15 cellular contexts compared by ENCODE assay signal in the genomic region with DNA sequence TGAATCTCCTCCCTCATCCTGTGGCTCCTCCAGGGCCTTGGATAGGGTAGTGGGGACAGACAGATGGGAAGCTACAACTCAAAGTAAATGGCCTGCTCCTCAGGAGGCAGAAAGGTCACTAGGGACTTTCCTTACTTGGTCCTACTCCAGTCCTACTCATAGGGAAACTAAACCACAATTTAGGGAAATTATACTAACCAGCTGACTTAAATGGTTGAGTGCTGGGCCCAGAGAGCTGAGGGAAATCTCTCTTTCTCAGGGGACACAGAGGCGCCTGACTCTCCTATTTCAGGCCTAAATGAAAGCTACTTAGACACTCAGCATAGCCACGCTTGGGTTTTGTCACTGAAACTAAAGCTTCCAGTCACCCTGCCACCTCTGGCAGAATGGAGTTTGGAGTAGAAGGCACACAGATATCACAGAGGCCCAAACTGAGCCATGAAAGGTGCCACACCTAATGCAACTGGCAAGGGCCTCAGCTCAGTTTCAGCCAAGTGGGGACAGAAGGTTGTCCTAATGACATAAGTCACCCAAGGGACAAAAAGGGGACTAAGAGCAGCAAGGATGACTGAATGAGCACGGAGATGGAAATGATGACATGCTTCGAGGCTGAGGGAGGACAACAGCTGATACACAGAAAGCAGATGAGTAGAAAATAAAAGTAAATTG. TPM values are rescaled to one million over a fixed set of nuclear protein-coding genes. Genes with fewer than 3 reads are reported as not detected.
DNase-seq lines count a peak whose midpoint lies in the region; ATAC-seq and TF ChIP-seq lines count a peak whose summit lies in the region.
"Had no signal": no experiment of that assay in that cellular context is flagged by ENCODE, and none has a peak within 500 bp of the region (broad histone marks: within the 10 kb centered on the region; RNA-seq: fewer than 3 reads in every experiment).

No MANE protein-coding gene starts in this region.

- H3K9me3 Mint-ChIP-seq in glutamatergic neuron (ENCODE audit: unreplicated experiment) (peaks cover 22% of the 10 kb centered on the region), chondrocyte (ENCODE audit: low read depth) (no peaks in the 10 kb centered on the region)
- H3K9me3 Mint-ChIP-seq in activated naive CD8-positive, alpha-beta T cell treated with anti-CD3 and anti-CD28 coated beads, Interleukin-2, amount 50 U/mL, for 24 hours = no peaks in the 10 kb centered on the region
- H3K9me3 Mint-ChIP-seq: activated CD4-positive, alpha-beta T cell treated with anti-CD3 and anti-CD28 coated beads, Interleukin-2, amount 10 ng/mL, durations not matched to agents 24 days and 14 days; activated naive CD8-positive, alpha-beta T cell treated with anti-CD3 and anti-CD28 coated beads, Interleukin-2, amount 10 ng/mL, durations not matched to agents 7 days and 5 days; dendritic cell treated with granulocyte-macrophage colony-stimulating factor and Interleukin-4, amounts not matched to agents 40 ng/mL and 50 ng/mL, for 4 days had no signal

- H3K36me3 Mint-ChIP-seq in glutamatergic neuron (ENCODE audit: unreplicated experiment) (no peaks in the 10 kb centered on the region), chondrocyte (ENCODE audit: low read depth) (no peaks in the 10 kb centered on the region)
- no peaks in the 10 kb centered on the region for H3K36me3 Mint-ChIP-seq in activated naive CD8-positive, alpha-beta T cell treated with anti-CD3 and anti-CD28 coated beads, Interleukin-2, amount 50 U/mL, for 24 hours (ENCODE audit: low read depth)
- H3K36me3 Mint-ChIP-seq: activated naive CD8-positive, alpha-beta T cell treated with anti-CD3 and anti-CD28 coated beads, Interleukin-2, amount 10 ng/mL, durations not matched to agents 7 days and 5 days had no signal

- H3K27ac Mint-ChIP-seq in glutamatergic neuron (ENCODE audit: unreplicated experiment) (peak overlapping the region; percentile 95), chondrocyte (ENCODE audit: unreplicated experiment) (no peak overlapping the region)
- no peak overlapping the region for H3K27ac Mint-ChIP-seq in activated naive CD8-positive, alpha-beta T cell treated with anti-CD3 and anti-CD28 coated beads, Interleukin-2, amount 50 U/mL, for 24 hours
- H3K27ac Mint-ChIP-seq: activated CD4-positive, alpha-beta T cell treated with anti-CD3 and anti-CD28 coated beads, Interleukin-2, amount 10 ng/mL, durations not matched to agents 24 days and 14 days; activated naive CD8-positive, alpha-beta T cell treated with anti-CD3 and anti-CD28 coated beads, Interleukin-2, amount 10 ng/mL, durations not matched to agents 7 days and 5 days; dendritic cell treated with granulocyte-macrophage colony-stimulating factor and Interleukin-4, amounts not matched to agents 40 ng/mL and 50 ng/mL, for 4 days had no signal

- H3K4me1 Mint-ChIP-seq in glutamatergic neuron (ENCODE audit: low read depth, unreplicated experiment) (peaks cover 44% of the 10 kb centered on the region), chondrocyte (ENCODE audit: low read depth) (no peaks in the 10 kb centered on the region)
- no peaks in the 10 kb centered on the region for H3K4me1 Mint-ChIP-seq in activated naive CD8-positive, alpha-beta T cell treated with anti-CD3 and anti-CD28 coated beads, Interleukin-2, amount 50 U/mL, for 24 hours
- H3K4me1 Mint-ChIP-seq: activated CD4-positive, alpha-beta T cell treated with anti-CD3 and anti-CD28 coated beads, Interleukin-2, amount 10 ng/mL, durations not matched to agents 24 days and 14 days had no signal

- ATAC-seq in GM18909 (IDR thresholded peaks at IDR 0.05; ENCODE audit: poor library complexity, unreplicated experiment) = peak; percentile 69
- ATAC-seq in HG02571 (IDR thresholded peaks at IDR 0.05; ENCODE audit: unreplicated experiment) = peak; percentile 80
- ATAC-seq in HG03378 (IDR thresholded peaks at IDR 0.05; ENCODE audit: unreplicated experiment) = peak; percentile 90
- ATAC-seq in esophagus mucosa = no peak
- ATAC-seq in activated naive CD8-positive, alpha-beta T cell treated with anti-CD3 and anti-CD28 coated beads, Interleukin-2, amount 50 U/mL, for 24 hours = no peak

- H3K4me3 ChIP-seq in MG63 = no peak overlapping the region
- H3K4me3 ChIP-seq: testis had no signal

- no peaks in the 10 kb centered on the region for H3K9me3 ChIP-seq in MG63
- H3K9me3 ChIP-seq: testis had no signal

- peak; percentile 43 for DNase-seq in glutamatergic neuron
- no peak for DNase-seq in chondrocyte (ENCODE audit: low spot score)
- no peak for DNase-seq in MG63
- DNase-seq in activated naive CD8-positive, alpha-beta T cell treated with anti-CD3 and anti-CD28 coated beads, Interleukin-2, amount 50 U/mL, for 24 hours = no peak
- DNase-seq: activated CD4-positive, alpha-beta T cell treated with anti-CD3 and anti-CD28 coated beads, Interleukin-2, amount 10 ng/mL, durations not matched to agents 24 days and 14 days; activated naive CD8-positive, alpha-beta T cell treated with anti-CD3 and anti-CD28 coated beads, Interleukin-2, amount 10 ng/mL, durations not matched to agents 7 days and 5 days; mammary epithelial cell; NCI-H187 treated with DMSO at 0.1 percent for 48 hours; testis had no signal

- TF ChIP-seq CTCF in glutamatergic neuron (IDR thresholded peaks at IDR 0.05; ENCODE audit: partially characterized antibody, unreplicated experiment) (no peak), chondrocyte (IDR thresholded peaks at IDR 0.05) (no peak)

- peaks cover 12% of the 10 kb centered on the region for H3K27me3 Mint-ChIP-seq in glutamatergic neuron (ENCODE audit: unreplicated experiment)
- H3K27me3 Mint-ChIP-seq in chondrocyte (ENCODE audit: low read depth) = peaks cover 10% of the 10 kb centered on the region
- H3K27me3 Mint-ChIP-seq in activated naive CD8-positive, alpha-beta T cell treated with anti-CD3 and anti-CD28 coated beads, Interleukin-2, amount 50 U/mL, for 24 hours = peaks cover 5% of the 10 kb centered on the region
- H3K27me3 Mint-ChIP-seq: dendritic cell treated with granulocyte-macrophage colony-stimulating factor and Interleukin-4, amounts not matched to agents 40 ng/mL and 50 ng/mL, for 4 days had no signal

- H3K36me3 ChIP-seq in MG63 = no peaks in the 10 kb centered on the region

- H3K27me3 ChIP-seq in MG63 = peaks cover 5% of the 10 kb centered on the region
- H3K27me3 ChIP-seq: testis had no signal

- peak overlapping the region; percentile 73 for H3K4me3 Mint-ChIP-seq in glutamatergic neuron (ENCODE audit: unreplicated experiment)
- no peak overlapping the region for H3K4me3 Mint-ChIP-seq in chondrocyte (ENCODE audit: unreplicated experiment)
- no peak overlapping the region for H3K4me3 Mint-ChIP-seq in activated naive CD8-positive, alpha-beta T cell treated with anti-CD3 and anti-CD28 coated beads, Interleukin-2, amount 50 U/mL, for 24 hours
- H3K4me3 Mint-ChIP-seq: activated CD4-positive, alpha-beta T cell treated with anti-CD3 and anti-CD28 coated beads, Interleukin-2, amount 10 ng/mL, durations not matched to agents 24 days and 14 days; activated naive CD8-positive, alpha-beta T cell treated with anti-CD3 and anti-CD28 coated beads, Interleukin-2, amount 10 ng/mL, durations not matched to agents 7 days and 5 days; dendritic cell treated with granulocyte-macrophage colony-stimulating factor and Interleukin-4, amounts not matched to agents 40 ng/mL and 50 ng/mL, for 4 days had no signal

RNA-seq across cellular contexts. Expression of gene CERKL, which starts 24.0 kb away (rescaled TPM):
- 5.7 TPM for total RNA-seq in glutamatergic neuron (ENCODE audit: unreplicated experiment)
- total RNA-seq in esophagus mucosa = not detected
- not detected in 3 replicates for total RNA-seq in chondrocyte
- total RNA-seq in MG63 (2014; rRNA removed; shearing (Covaris generic); ENCODE audit: low replicate concordance) = not detected in 2 replicates
- total RNA-seq: activated naive CD8-positive, alpha-beta T cell treated with anti-CD3 and anti-CD28 coated beads, Interleukin-2, amount 10 ng/mL, durations not matched to agents 7 days and 5 days; posterior vena cava had no signal

RNA-seq across cellular contexts. Expression of gene NEUROD1, which starts 47.5 kb away (rescaled TPM):
- 65.5 TPM for total RNA-seq in glutamatergic neuron (ENCODE audit: unreplicated experiment)
- total RNA-seq in esophagus mucosa = not detected
- total RNA-seq in chondrocyte = not detected in 3 replicates
- total RNA-seq in MG63 (2014; rRNA removed; shearing (Covaris generic); ENCODE audit: low replicate concordance) = not detected in 2 replicates
- total RNA-seq: activated CD4-positive, alpha-beta T cell treated with anti-CD3 and anti-CD28 coated beads, Interleukin-2, amount 10 ng/mL, durations not matched to agents 24 days and 14 days; activated naive CD8-positive, alpha-beta T cell treated with anti-CD3 and anti-CD28 coated beads, Interleukin-2, amount 10 ng/mL, durations not matched to agents 7 days and 5 days; mammary epithelial cell; posterior vena cava had no signal

Comparison
In these comparisons a context has a peak if more than half of its experiments do, and no peak if none do; other contexts are left out.
1. ATAC-seq: peak in GM18909 (single experiment), HG02571 (single experiment) and HG03378 (single experiment); none in esophagus mucosa (single experiment) and activated naive CD8-positive, alpha-beta T cell treated with anti-CD3 and anti-CD28 coated beads, Interleukin-2, amount 50 U/mL, for 24 hours (single experiment).
2. RNA of gene NEUROD1, which starts 47.5 kb away (total RNA-seq): 65.5 TPM in glutamatergic neuron (single experiment); not detected in esophagus mucosa (single experiment), not detected in chondrocyte and not detected in MG63; every median in the first group is over 10 times any median in the second.